Comparison of ENCODE assay signal across 2 cellular contexts in the genomic region with DNA sequence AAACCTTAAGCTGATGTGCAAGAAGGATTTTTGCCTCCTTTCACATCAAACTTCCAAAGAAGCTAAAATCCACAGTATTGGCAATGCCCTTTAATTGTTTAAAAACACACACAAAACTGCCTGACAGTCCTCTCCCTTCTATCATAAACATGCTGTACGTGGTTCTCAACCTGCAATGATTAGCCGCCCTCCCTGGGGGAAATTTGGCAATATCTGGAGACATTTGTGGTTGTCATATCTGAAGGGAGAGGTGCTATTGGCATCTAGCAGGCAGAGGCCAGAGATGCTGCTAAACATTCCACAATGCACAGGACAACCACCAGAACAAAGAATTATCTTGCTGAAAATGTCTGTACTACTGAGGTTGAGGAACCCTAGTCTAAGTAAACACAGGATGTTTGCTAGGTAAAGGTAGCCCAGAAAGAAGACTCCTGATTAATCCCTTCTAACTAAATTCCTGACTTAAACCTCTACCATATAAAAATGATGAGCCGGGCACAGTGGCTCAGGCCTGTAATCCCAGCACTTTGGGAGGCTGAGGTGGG.
TF ChIP-seq lines count a peak whose summit lies in the region.

No MANE protein-coding gene starts in this region.

TF ChIP-seq in IMR-90, 13 proteins besides CTCF, POLR2A, EP300 and RAD21:
- TF ChIP-seq, protein P1, sequence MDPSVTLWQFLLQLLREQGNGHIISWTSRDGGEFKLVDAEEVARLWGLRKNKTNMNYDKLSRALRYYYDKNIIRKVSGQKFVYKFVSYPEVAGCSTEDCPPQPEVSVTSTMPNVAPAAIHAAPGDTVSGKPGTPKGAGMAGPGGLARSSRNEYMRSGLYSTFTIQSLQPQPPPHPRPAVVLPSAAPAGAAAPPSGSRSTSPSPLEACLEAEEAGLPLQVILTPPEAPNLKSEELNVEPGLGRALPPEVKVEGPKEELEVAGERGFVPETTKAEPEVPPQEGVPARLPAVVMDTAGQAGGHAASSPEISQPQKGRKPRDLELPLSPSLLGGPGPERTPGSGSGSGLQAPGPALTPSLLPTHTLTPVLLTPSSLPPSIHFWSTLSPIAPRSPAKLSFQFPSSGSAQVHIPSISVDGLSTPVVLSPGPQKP (IDR thresholded peaks at IDR 0.05; ENCODE audit: borderline replicate concordance, low read depth, low read length) = no peak
- TF ChIP-seq CEBPB (IDR thresholded peaks at IDR 0.05; ENCODE audit: low read depth, low read length) (no peak), NFE2L2 (IDR thresholded peaks at IDR 0.05; ENCODE audit: low read depth, low read length) (no peak), MAFK (IDR thresholded peaks at IDR 0.05; ENCODE audit: low read depth, low read length) (no peak), BHLHE40 (IDR thresholded peaks at IDR 0.05; ENCODE audit: low read depth, low read length) (no peak)

TF ChIP-seq in GM12891, 5 proteins besides CTCF, POLR2A, EP300 and RAD21:
- TF ChIP-seq PAX5 (IDR thresholded peaks at IDR 0.05; ENCODE audit: insufficient read depth, low read length, severe bottlenecking) (no peak), POU2F2 (IDR thresholded peaks at IDR 0.05; ENCODE audit: low read depth, low read length) (no peak), POLR2AphosphoS5 (IDR thresholded peaks at IDR 0.05; ENCODE audit: low read depth, low read length) (no peak), TAF1 (IDR thresholded peaks at IDR 0.05; ENCODE audit: low read depth, low read length) (no peak), SPI1 (IDR thresholded peaks at IDR 0.05; ENCODE audit: low read depth, low read length) (no peak)
TF ChIP-seq in GM12891: peak in this region for 0.
